In the genomic region with DNA sequence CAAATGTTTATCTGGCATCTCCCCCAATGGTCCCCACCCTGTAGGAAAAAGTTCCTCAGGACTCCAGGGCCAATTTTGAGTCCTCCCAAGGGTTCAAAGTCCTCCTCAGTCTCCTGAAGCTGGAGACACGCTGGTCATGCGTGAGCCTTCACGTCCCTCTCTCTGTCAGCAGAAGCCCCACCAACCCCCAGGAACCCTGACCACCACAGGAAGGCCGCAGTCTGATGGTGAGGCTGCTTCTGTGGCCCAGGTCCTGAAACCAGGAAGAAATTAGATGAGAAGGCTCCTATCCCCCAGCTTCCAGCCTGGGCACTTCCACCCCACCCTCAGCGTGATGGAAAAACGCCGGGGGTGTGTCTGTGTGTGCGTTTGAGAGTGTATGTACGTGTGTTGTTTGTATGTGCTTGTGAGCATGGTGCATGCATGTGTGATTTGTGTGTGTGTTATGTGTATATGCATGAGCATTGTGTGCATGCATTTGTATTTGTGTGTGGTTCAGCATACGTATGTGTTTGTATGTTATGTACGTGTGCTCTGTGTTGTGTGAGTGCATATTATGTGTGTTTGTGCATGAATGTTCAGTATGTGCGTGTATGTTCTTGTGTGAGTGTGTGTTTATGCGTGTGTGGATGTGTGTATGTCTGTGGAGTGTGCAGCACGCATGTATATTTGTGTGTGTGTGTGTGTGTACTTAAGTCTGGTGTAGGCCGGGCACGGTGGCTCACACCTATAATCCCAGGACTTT, we compare ENCODE assay signal across 1 cellular context.
TF ChIP-seq lines count a peak whose summit lies in the region.

No MANE protein-coding gene starts in this region.

TF ChIP-seq in HEK293, 187 proteins besides CTCF, POLR2A, EP300 and RAD21 (continued from another document):
- TF ChIP-seq, protein P1, sequence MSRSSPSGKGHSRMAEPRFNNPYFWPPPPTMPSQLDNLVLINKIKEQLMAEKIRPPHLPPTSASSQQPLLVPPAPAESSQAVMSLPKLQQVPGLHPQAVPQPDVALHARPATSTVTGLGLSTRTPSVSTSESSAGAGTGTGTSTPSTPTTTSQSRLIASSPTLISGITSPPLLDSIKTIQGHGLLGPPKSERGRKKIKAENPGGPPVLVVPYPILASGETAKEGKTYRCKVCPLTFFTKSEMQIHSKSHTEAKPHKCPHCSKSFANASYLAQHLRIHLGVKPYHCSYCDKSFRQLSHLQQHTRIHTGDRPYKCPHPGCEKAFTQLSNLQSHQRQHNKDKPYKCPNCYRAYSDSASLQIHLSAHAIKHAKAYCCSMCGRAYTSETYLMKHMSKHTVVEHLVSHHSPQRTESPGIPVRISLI (tag by site-specific recombination; IDR thresholded peaks at IDR 0.05): no peak
- no peak for TF ChIP-seq ZNF350 (tag by site-specific recombination; IDR thresholded peaks at IDR 0.05)
- TF ChIP-seq ZBTB48 (tag by site-specific recombination; IDR thresholded peaks at IDR 0.05): no peak
- no peak for TF ChIP-seq ZFP3 (tag by site-specific recombination; IDR thresholded peaks at IDR 0.05; ENCODE audit: low read depth)
- TF ChIP-seq ZNF701 (tag by site-specific recombination; IDR thresholded peaks at IDR 0.05): no peak
- TF ChIP-seq ZNF76 (tag by site-specific recombination; IDR thresholded peaks at IDR 0.05; ENCODE audit: borderline replicate concordance, low read depth): no peak
- TF ChIP-seq ZNF548 (tag by site-specific recombination; IDR thresholded peaks at IDR 0.05): no peak
- TF ChIP-seq, protein P2, sequence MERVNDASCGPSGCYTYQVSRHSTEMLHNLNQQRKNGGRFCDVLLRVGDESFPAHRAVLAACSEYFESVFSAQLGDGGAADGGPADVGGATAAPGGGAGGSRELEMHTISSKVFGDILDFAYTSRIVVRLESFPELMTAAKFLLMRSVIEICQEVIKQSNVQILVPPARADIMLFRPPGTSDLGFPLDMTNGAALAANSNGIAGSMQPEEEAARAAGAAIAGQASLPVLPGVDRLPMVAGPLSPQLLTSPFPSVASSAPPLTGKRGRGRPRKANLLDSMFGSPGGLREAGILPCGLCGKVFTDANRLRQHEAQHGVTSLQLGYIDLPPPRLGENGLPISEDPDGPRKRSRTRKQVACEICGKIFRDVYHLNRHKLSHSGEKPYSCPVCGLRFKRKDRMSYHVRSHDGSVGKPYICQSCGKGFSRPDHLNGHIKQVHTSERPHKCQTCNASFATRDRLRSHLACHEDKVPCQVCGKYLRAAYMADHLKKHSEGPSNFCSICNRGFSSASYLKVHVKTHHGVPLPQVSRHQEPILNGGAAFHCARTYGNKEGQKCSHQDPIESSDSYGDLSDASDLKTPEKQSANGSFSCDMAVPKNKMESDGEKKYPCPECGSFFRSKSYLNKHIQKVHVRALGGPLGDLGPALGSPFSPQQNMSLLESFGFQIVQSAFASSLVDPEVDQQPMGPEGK (tag by site-specific recombination; IDR thresholded peaks at IDR 0.05): no peak
- no peak for TF ChIP-seq SP7 (tag by site-specific recombination; IDR thresholded peaks at IDR 0.05)
- TF ChIP-seq ZNF521 (tag by site-specific recombination; IDR thresholded peaks at IDR 0.05): 0 out of 2 replicates have a peak, but pooled peaks have one; percentile 56
- 0 out of 2 replicates have a peak, but pooled peaks have one; percentile 15 for TF ChIP-seq ZNF112 (tag by site-specific recombination; IDR thresholded peaks at IDR 0.05)
- TF ChIP-seq ZNF175 (tag by site-specific recombination; IDR thresholded peaks at IDR 0.05): no peak
- TF ChIP-seq MEIS1 (CRISPR knock-in tag; IDR thresholded peaks at IDR 0.05; ENCODE audit: borderline replicate concordance): no peak
- TF ChIP-seq, protein P3, sequence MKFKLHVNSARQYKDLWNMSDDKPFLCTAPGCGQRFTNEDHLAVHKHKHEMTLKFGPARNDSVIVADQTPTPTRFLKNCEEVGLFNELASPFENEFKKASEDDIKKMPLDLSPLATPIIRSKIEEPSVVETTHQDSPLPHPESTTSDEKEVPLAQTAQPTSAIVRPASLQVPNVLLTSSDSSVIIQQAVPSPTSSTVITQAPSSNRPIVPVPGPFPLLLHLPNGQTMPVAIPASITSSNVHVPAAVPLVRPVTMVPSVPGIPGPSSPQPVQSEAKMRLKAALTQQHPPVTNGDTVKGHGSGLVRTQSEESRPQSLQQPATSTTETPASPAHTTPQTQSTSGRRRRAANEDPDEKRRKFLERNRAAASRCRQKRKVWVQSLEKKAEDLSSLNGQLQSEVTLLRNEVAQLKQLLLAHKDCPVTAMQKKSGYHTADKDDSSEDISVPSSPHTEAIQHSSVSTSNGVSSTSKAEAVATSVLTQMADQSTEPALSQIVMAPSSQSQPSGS (tag by site-specific recombination; IDR thresholded peaks at IDR 0.05; ENCODE audit: low read depth): no peak
- TF ChIP-seq, protein P4, sequence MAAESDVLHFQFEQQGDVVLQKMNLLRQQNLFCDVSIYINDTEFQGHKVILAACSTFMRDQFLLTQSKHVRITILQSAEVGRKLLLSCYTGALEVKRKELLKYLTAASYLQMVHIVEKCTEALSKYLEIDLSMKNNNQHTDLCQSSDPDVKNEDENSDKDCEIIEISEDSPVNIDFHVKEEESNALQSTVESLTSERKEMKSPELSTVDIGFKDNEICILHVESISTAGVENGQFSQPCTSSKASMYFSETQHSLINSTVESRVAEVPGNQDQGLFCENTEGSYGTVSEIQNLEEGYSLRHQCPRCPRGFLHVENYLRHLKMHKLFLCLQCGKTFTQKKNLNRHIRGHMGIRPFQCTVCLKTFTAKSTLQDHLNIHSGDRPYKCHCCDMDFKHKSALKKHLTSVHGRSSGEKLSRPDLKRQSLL (tag by site-specific recombination; IDR thresholded peaks at IDR 0.05): no peak
- no peak for TF ChIP-seq ZNF621 (tag by site-specific recombination; IDR thresholded peaks at IDR 0.05)
- no peak for TF ChIP-seq ZNF600 (tag by site-specific recombination; IDR thresholded peaks at IDR 0.05)
- TF ChIP-seq ZNF747 (tag by site-specific recombination; IDR thresholded peaks at IDR 0.05): 0 out of 2 replicates have a peak, but pooled peaks have one; percentile 49
- no peak for TF ChIP-seq ZNF571 (tag by site-specific recombination; IDR thresholded peaks at IDR 0.05)
- TF ChIP-seq, protein P5, sequence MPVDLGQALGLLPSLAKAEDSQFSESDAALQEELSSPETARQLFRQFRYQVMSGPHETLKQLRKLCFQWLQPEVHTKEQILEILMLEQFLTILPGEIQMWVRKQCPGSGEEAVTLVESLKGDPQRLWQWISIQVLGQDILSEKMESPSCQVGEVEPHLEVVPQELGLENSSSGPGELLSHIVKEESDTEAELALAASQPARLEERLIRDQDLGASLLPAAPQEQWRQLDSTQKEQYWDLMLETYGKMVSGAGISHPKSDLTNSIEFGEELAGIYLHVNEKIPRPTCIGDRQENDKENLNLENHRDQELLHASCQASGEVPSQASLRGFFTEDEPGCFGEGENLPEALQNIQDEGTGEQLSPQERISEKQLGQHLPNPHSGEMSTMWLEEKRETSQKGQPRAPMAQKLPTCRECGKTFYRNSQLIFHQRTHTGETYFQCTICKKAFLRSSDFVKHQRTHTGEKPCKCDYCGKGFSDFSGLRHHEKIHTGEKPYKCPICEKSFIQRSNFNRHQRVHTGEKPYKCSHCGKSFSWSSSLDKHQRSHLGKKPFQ (tag by site-specific recombination; IDR thresholded peaks at IDR 0.05): peak; percentile 64; the same call in 1 of the 2 replicates
- TF ChIP-seq, protein P6, sequence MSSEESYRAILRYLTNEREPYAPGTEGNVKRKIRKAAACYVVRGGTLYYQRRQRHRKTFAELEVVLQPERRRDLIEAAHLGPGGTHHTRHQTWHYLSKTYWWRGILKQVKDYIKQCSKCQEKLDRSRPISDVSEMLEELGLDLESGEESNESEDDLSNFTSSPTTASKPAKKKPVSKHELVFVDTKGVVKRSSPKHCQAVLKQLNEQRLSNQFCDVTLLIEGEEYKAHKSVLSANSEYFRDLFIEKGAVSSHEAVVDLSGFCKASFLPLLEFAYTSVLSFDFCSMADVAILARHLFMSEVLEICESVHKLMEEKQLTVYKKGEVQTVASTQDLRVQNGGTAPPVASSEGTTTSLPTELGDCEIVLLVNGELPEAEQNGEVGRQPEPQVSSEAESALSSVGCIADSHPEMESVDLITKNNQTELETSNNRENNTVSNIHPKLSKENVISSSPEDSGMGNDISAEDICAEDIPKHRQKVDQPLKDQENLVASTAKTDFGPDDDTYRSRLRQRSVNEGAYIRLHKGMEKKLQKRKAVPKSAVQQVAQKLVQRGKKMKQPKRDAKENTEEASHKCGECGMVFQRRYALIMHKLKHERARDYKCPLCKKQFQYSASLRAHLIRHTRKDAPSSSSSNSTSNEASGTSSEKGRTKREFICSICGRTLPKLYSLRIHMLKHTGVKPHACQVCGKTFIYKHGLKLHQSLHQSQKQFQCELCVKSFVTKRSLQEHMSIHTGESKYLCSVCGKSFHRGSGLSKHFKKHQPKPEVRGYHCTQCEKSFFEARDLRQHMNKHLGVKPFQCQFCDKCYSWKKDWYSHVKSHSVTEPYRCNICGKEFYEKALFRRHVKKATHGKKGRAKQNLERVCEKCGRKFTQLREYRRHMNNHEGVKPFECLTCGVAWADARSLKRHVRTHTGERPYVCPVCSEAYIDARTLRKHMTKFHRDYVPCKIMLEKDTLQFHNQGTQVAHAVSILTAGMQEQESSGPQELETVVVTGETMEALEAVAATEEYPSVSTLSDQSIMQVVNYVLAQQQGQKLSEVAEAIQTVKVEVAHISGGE (tag by site-specific recombination; conservative IDR thresholded peaks at IDR 0.05; ENCODE audit: low read depth): no peak
- no peak for TF ChIP-seq BCL11B (tag by site-specific recombination; IDR thresholded peaks at IDR 0.05; ENCODE audit: low read depth)
- TF ChIP-seq IKZF3 (tag by site-specific recombination; IDR thresholded peaks at IDR 0.05): no peak
- no peak for TF ChIP-seq ZNF529 (tag by site-specific recombination; IDR thresholded peaks at IDR 0.05; ENCODE audit: insufficient replicate concordance)
- TF ChIP-seq ZNF138 (tag by site-specific recombination; IDR thresholded peaks at IDR 0.05; ENCODE audit: borderline replicate concordance): no peak
- no peak for TF ChIP-seq FEZF1 (tag by site-specific recombination; IDR thresholded peaks at IDR 0.05)
- no peak for TF ChIP-seq ZNF211 (tag by site-specific recombination; IDR thresholded peaks at IDR 0.05; ENCODE audit: low read depth)
